Comparison of ENCODE assay signal across 13 cellular contexts in the genomic region with DNA sequence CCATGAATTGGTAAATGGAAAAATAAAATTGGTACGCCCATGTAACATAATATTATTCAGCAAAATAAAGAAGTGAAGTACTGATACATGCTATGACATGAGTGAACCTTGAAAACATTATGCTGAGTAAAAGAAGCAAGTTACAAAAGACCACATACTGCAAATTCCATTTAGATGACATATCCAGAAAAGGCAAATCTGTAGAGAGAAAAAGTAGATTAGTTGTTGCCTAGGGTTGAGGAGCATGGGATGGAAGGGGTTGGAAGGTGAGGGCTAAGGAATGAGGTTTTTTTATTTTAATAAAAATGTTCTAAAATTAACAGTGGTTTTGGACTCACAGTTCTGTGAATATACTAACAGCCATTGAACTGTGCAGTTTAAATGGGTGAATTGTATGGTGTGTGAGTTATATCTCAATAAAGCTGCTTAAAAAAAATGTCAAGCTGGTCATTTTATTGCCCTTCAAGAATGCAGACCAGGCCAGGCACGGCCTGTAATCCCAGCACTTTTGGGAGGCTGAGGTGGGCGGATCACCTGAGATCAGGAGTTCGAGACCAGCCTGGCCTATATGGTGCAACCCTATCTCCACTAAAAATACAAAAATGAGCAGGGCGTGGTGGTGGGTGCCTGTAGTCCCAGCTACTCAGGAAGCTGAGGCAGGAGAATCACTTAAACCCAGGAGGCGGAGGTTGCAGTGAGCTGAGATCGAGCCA. TPM values are rescaled to one million over a fixed set of nuclear protein-coding genes. Genes with fewer than 3 reads are reported as not detected.
DNase-seq lines count a peak whose midpoint lies in the region; ATAC-seq, FAIRE-seq and TF ChIP-seq lines count a peak whose summit lies in the region.
"Had no signal": no experiment of that assay in that cellular context is flagged by ENCODE, and none has a peak within 500 bp of the region (broad histone marks: within the 10 kb centered on the region; RNA-seq: fewer than 3 reads in every experiment).

No MANE protein-coding gene starts in this region.

- peaks cover 12% of the 10 kb centered on the region for H3K4me1 ChIP-seq in lower lobe of right lung

- no peaks in the 10 kb centered on the region for H3K9me3 ChIP-seq in lower lobe of right lung
- H3K9me3 ChIP-seq in T-helper 17 cell (ENCODE audit: control insufficient read depth, low read length, poor library complexity, severe bottlenecking), result no peaks in the 10 kb centered on the region
- H3K9me3 ChIP-seq: esophagus squamous epithelium had no signal

- peaks cover 17% of the 10 kb centered on the region for H3K27me3 Mint-ChIP-seq in T-helper 17 cell

- ATAC-seq in lower lobe of right lung (peak; percentile 25 to 46), T-helper 17 cell (no peak), HG02610 (IDR thresholded peaks at IDR 0.05; ENCODE audit: unreplicated experiment) (no peak), HG02798 (IDR thresholded peaks at IDR 0.05; ENCODE audit: poor library complexity, unreplicated experiment) (no peak)
- ATAC-seq: left ventricle myocardium superior had no signal

- CTCF ChIA-PET in BJ (lab: Yijun Ruan, JAX), result interaction anchor here (1.2 to 2.5 kb wide), 2 partner anchors 49 to 203 kb away, joined by 3 to 5 read pairs; no protein-coding TSS in a partner anchor

- H3K27me3 ChIP-seq in BJ (ENCODE audit: control insufficient read depth, insufficient read depth, low read length) (no peaks in the 10 kb centered on the region), bronchial epithelial cell (ENCODE audit: control insufficient read depth, insufficient read depth, low read length) (no peaks in the 10 kb centered on the region), lower lobe of right lung (ENCODE audit: low read depth) (no peaks in the 10 kb centered on the region)
- H3K27me3 ChIP-seq: esophagus squamous epithelium had no signal

- H3K4me3 ChIP-seq in BJ (ENCODE audit: low read depth, low read length) (no peak overlapping the region), bronchial epithelial cell (ENCODE audit: low read depth, low read length) (no peak overlapping the region), lower lobe of right lung (no peak overlapping the region)
- H3K4me3 ChIP-seq: esophagus squamous epithelium had no signal

- H3K36me3 ChIP-seq in BJ (ENCODE audit: control insufficient read depth, insufficient read depth, low read length), result no peaks in the 10 kb centered on the region
- no peaks in the 10 kb centered on the region for H3K36me3 ChIP-seq in bronchial epithelial cell (ENCODE audit: control insufficient read depth, insufficient read depth, low read length)
- no peaks in the 10 kb centered on the region for H3K36me3 ChIP-seq in lower lobe of right lung
- H3K36me3 ChIP-seq: esophagus squamous epithelium had no signal

- no peak overlapping the region for H3K27ac ChIP-seq in lower lobe of right lung

- no peaks in the 10 kb centered on the region for H3K36me3 Mint-ChIP-seq in T-helper 17 cell (ENCODE audit: low read depth)

- POLR2A ChIA-PET in BJ (lab: Charles Lee), result no interaction called here

- DNase-seq in BJ (ENCODE audit: low read depth), result peak; percentile 81
- DNase-seq in LoVo (ENCODE audit: low spot score), result peak; percentile 20
- peak; percentile 95 for DNase-seq in bronchial epithelial cell (ENCODE audit: low read depth)
- no peak for DNase-seq in lower lobe of right lung
- no peak for DNase-seq in T-helper 17 cell
- no peak for DNase-seq in SHP77 (lab: John Stamatoyannopoulos, UW)
- DNase-seq: activated CD4-positive, alpha-beta memory T cell treated with anti-CD3 and anti-CD28 coated beads, Interleukin-2, amount 10 ng/mL, durations not matched to agents 7 days and 5 days; amniotic stem cell; CD4-positive, alpha-beta T cell; esophagus squamous epithelium; left ventricle myocardium superior had no signal

- no peak overlapping the region for H3K27ac Mint-ChIP-seq in T-helper 17 cell
- H3K27ac Mint-ChIP-seq: activated CD4-positive, alpha-beta memory T cell treated with anti-CD3 and anti-CD28 coated beads, Interleukin-2, amount 10 ng/mL, durations not matched to agents 7 days and 5 days; CD4-positive, alpha-beta T cell had no signal

- no peak for FAIRE-seq in bronchial epithelial cell (lab: Jason Lieb, UNC)

- H3K4me3 Mint-ChIP-seq in T-helper 17 cell, result no peak overlapping the region
- H3K4me3 Mint-ChIP-seq: activated CD4-positive, alpha-beta memory T cell treated with anti-CD3 and anti-CD28 coated beads, Interleukin-2, amount 10 ng/mL, durations not matched to agents 7 days and 5 days; CD4-positive, alpha-beta T cell had no signal

- peaks cover 6% of the 10 kb centered on the region for H3K4me1 Mint-ChIP-seq in T-helper 17 cell

- TF ChIP-seq CTCF in BJ (IDR thresholded peaks at IDR 0.05; ENCODE audit: insufficient read depth, low read depth, low read length) (no peak), bronchial epithelial cell (IDR thresholded peaks at IDR 0.05; ENCODE audit: insufficient read depth, low read length, severe bottlenecking) (no peak), lower lobe of right lung (IDR thresholded peaks at IDR 0.05) (no peak)

- intact Hi-C loops in lower lobe of right lung (cut with DNase I), result no loop called here

RNA-seq across cellular contexts. Expression of a gene that starts 8.1 kb away (rescaled TPM):
- polyA plus RNA-seq in BJ (2011; rRNA removed), result 40.4 and 79.8 TPM in 2 replicates
- 72.2 and 79.1 TPM in 2 replicates for polyA minus RNA-seq in BJ (2011; rRNA and poly(A)+ RNA removed)
- total RNA-seq in bronchial epithelial cell, result 66.6 and 97.4 TPM in 2 replicates
- 80.2 TPM for total RNA-seq in lower lobe of right lung
- total RNA-seq in T-helper 17 cell, result 10 to 100 TPM; 87.5 to 99.7 TPM

Comparison
In these comparisons a context has a peak if more than half of its experiments do, and no peak if none do; other contexts are left out.
1. DNase-seq: peak in BJ (single experiment), LoVo (single experiment) and bronchial epithelial cell (single experiment); none in lower lobe of right lung (single experiment), T-helper 17 cell (0 of 3) and SHP77 (0 of 2).
2. ATAC-seq: peak in lower lobe of right lung (2 of 2); none in T-helper 17 cell (single experiment), HG02610 (single experiment) and HG02798 (single experiment).